16 cellular contexts compared by ENCODE assay signal in the genomic region with DNA sequence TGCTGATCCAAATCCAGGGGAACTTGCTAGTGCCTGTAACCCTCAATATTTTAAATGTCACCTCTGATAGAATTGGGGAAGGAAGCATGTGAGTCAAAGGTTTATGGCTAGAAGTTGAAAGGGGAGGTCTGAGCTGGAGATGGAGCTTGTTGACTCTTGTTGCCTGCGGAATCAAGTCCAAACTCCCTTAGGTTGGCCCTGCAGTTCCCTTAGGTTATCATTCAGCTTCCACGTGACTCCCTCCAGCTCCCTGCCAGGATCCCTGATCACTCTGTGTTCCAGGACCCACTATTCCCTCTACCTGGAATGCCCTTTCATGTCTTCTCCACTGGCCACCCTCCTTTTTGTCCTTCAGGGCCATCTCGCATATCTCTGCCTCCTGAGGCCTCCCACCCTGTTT. TPM values are rescaled to one million over a fixed set of nuclear protein-coding genes. Genes with fewer than 3 reads are reported as not detected.
A peak's percentile ranks its signal among the peaks of the same experiment; 100 is the strongest.
DNase-seq lines count a peak whose midpoint lies in the region; FAIRE-seq and TF ChIP-seq lines count a peak whose summit lies in the region.
"Had no signal": no experiment of that assay in that cellular context is flagged by ENCODE, and none has a peak within 500 bp of the region (broad histone marks: within the 10 kb centered on the region; RNA-seq: fewer than 3 reads in every experiment).

No MANE protein-coding gene starts in this region.

- no peaks in the 10 kb centered on the region for H4K20me1 ChIP-seq in hepatocyte (ENCODE audit: insufficient read depth, poor library complexity, severe bottlenecking)

- H2BK5ac ChIP-seq in neuronal stem cell (ENCODE audit: low read length) = no peak overlapping the region

- H3K36me3 ChIP-seq in bronchial epithelial cell (ENCODE audit: control insufficient read depth, insufficient read depth, low read length) = no peaks in the 10 kb centered on the region
- H3K36me3 ChIP-seq in hepatocyte (replicated peaks; ENCODE audit: insufficient read depth, low read depth) = no peaks in the 10 kb centered on the region
- H3K36me3 ChIP-seq in neuronal stem cell (replicated peaks in 1 of 2; ENCODE audit: control insufficient read depth in 2 of 2, insufficient read depth in 2 of 2, low read length in 2 of 2) = no peaks in the 10 kb centered on the region
- no peaks in the 10 kb centered on the region for H3K36me3 ChIP-seq in BE2C
- no peaks in the 10 kb centered on the region for H3K36me3 ChIP-seq in thyroid gland

- H3K27ac ChIP-seq in hepatocyte (peak overlapping the region; percentile 21), neuronal stem cell (replicated peaks; ENCODE audit: low read length) (no peak overlapping the region), thyroid gland (no peak overlapping the region)
- H3K27ac ChIP-seq: A549 had no signal

- 85% methylated on average over 3 of the region's 3 CpGs for WGBS in hepatocyte (ENCODE audit: low lambda C conversion rate, missing lambda C conversion rate)
- no CpG with 5 or more reads among the region's 3 CpGs for WGBS in neuronal stem cell (ENCODE audit: extremely low coverage in 2 of 2, insufficient read length in 2 of 2, insufficient replicate concordance in 1 of 2), 2 donors
- WGBS in thyroid gland, 2 donors = 77 to 81% methylated on average over 3 of the region's 3 CpGs

- no peaks in the 10 kb centered on the region for H3K79me2 ChIP-seq in hepatocyte

- H3K9me2 ChIP-seq in hepatocyte (replicated peaks; ENCODE audit: insufficient read depth) = no peaks in the 10 kb centered on the region

- no peak overlapping the region for H2AK5ac ChIP-seq in neuronal stem cell (ENCODE audit: low read depth, low read length)

- no peaks in the 10 kb centered on the region for H3K79me1 ChIP-seq in neuronal stem cell (ENCODE audit: low read depth, low read length)

- H3K18ac ChIP-seq in neuronal stem cell (ENCODE audit: low read length) = peak overlapping the region; percentile 21

- no peak overlapping the region for H4K91ac ChIP-seq in neuronal stem cell (ENCODE audit: low read depth, low read length, poor library complexity)

- no peak for TF ChIP-seq POLR2A in thyroid gland (IDR thresholded peaks at IDR 0.05)

- H3K4me3 ChIP-seq in bronchial epithelial cell (ENCODE audit: low read depth, low read length) (no peak overlapping the region), hepatocyte (no peak overlapping the region), neuronal stem cell (ENCODE audit: low read length in 2 of 2) (no peak overlapping the region), BE2C (ENCODE audit: low read depth, low read length) (no peak overlapping the region), thyroid gland (replicated peaks in 1 of 3) (no peak overlapping the region)
- H3K4me3 ChIP-seq: A549 had no signal

- FAIRE-seq in bronchial epithelial cell (lab: Jason Lieb, UNC) = no peak
- FAIRE-seq: A549, D721Med, G401.6, GM12892, H54 had no signal

- peak overlapping the region; percentile 51 for H3K23ac ChIP-seq in neuronal stem cell (ENCODE audit: low read depth, low read length, poor library complexity)

- intact Hi-C loops in thyroid gland (cut with DNase I) = no loop called here

- H3K4me1 ChIP-seq in hepatocyte (ENCODE audit: insufficient read depth) (no peaks in the 10 kb centered on the region), neuronal stem cell (ENCODE audit: control insufficient read depth in 2 of 2, insufficient read depth in 1 of 2, low read depth in 1 of 2, low read length in 2 of 2) (no peaks in the 10 kb centered on the region), BE2C (peaks cover 4% of the 10 kb centered on the region), thyroid gland (no peaks in the 10 kb centered on the region)
- H3K4me1 ChIP-seq: A549 had no signal

- no peak overlapping the region for H3K4ac ChIP-seq in neuronal stem cell (ENCODE audit: low read length)

- H2BK120ac ChIP-seq in neuronal stem cell (ENCODE audit: low read depth, low read length) = no peak overlapping the region

- TF ChIP-seq CTCF in bronchial epithelial cell (IDR thresholded peaks at IDR 0.05; ENCODE audit: insufficient read depth, low read length, severe bottlenecking) = no peak
- no peak for TF ChIP-seq CTCF in hepatocyte (IDR thresholded peaks at IDR 0.05; ENCODE audit: poor library complexity)
- TF ChIP-seq CTCF in BE2C (IDR thresholded peaks at IDR 0.05; ENCODE audit: low read depth, low read length) = no peak
- TF ChIP-seq CTCF in thyroid gland (IDR thresholded peaks at IDR 0.05) = no peak

- H2BK15ac ChIP-seq in neuronal stem cell (ENCODE audit: low read length) = no peak overlapping the region

- DNase-seq in bronchial epithelial cell (ENCODE audit: low read depth) (peak; percentile 16), hepatocyte (ENCODE audit: low spot score) (no peak), neuronal stem cell (ENCODE audit: low spot score) (no peak), NCI-H128 (lab: John Stamatoyannopoulos, UW; ENCODE audit: unreplicated experiment) (no peak), BE2C (no peak), thyroid gland (no peak)
- DNase-seq: CD8-positive, alpha-beta T cell; COR-L47; DMS153; DMS79 treated with DMSO at 0.1 percent for 48 hours; EL had no signal

- H2AFZ ChIP-seq in hepatocyte (no peak overlapping the region), neuronal stem cell (ENCODE audit: low read length) (no peak overlapping the region)

- H2BK12ac ChIP-seq in neuronal stem cell (ENCODE audit: low read length) = no peak overlapping the region

- no peak overlapping the region for H3K14ac ChIP-seq in neuronal stem cell (ENCODE audit: low read length)

- H4K8ac ChIP-seq in neuronal stem cell (ENCODE audit: low read depth, low read length) = peak overlapping the region; percentile 21

- H3K9me3 ChIP-seq in hepatocyte (ENCODE audit: low read depth) (no peaks in the 10 kb centered on the region), neuronal stem cell (replicated peaks in 1 of 2; ENCODE audit: control insufficient read depth in 2 of 2, insufficient read depth in 1 of 2, low read depth in 1 of 2, low read length in 2 of 2) (no peaks in the 10 kb centered on the region), BE2C (no peaks in the 10 kb centered on the region), thyroid gland (no peaks in the 10 kb centered on the region)
- H3K9me3 ChIP-seq: A549 had no signal

- no peak overlapping the region for H3K9ac ChIP-seq in neuronal stem cell (ENCODE audit: low read depth, low read length, poor library complexity)

- no peak overlapping the region for H3K4me2 ChIP-seq in hepatocyte
- H3K4me2 ChIP-seq in neuronal stem cell (ENCODE audit: insufficient read depth, low read length, poor library complexity, severe bottlenecking) = no peak overlapping the region
- H3K4me2 ChIP-seq: A549 had no signal

- H3K27me3 ChIP-seq in bronchial epithelial cell (ENCODE audit: control insufficient read depth, insufficient read depth, low read length) (no peaks in the 10 kb centered on the region), hepatocyte (no peaks in the 10 kb centered on the region), neuronal stem cell (ENCODE audit: control insufficient read depth in 3 of 3, insufficient read depth in 3 of 3, low read depth in 1 of 3, low read length in 3 of 3) (peaks cover 0 to 23% (median 0%) of the 10 kb centered on the region in 3 experiments), BE2C (no peaks in the 10 kb centered on the region), thyroid gland (no peaks in the 10 kb centered on the region)

RNA-seq across cellular contexts. Expression of a gene that starts 26.2 kb away (rescaled TPM):
- 2.3 and 2.6 TPM in 2 replicates for total RNA-seq in bronchial epithelial cell
- 9.8 and 14.3 TPM in 2 replicates for total RNA-seq in hepatocyte
- 9.2 and 12.4 TPM in 2 replicates for polyA plus RNA-seq in hepatocyte
- polyA plus RNA-seq in neuronal stem cell (2013, experiment 1 of 2) = 8.9 TPM
- polyA plus RNA-seq in neuronal stem cell (2013, experiment 2 of 2) = 8.4 TPM
- polyA plus RNA-seq in BE2C (2012; ENCODE audit: insufficient read depth, insufficient read length, low read depth) = 1.6 TPM
- 10 to 100 TPM; 13.8 to 25.8 (median 16.3) TPM for total RNA-seq in thyroid gland

RNA-seq across cellular contexts. Expression of a gene that starts 52.4 kb away (rescaled TPM):
- total RNA-seq in bronchial epithelial cell (0.13 and 0.26 TPM in 2 replicates), hepatocyte (17.1 and 18.6 TPM in 2 replicates), thyroid gland (1 to 10 TPM; 3.9 to 7.9 (median 5.7) TPM)
- 8.7 and 9.6 TPM in 2 replicates for polyA plus RNA-seq in hepatocyte
- polyA plus RNA-seq in neuronal stem cell (2013, experiment 1 of 2) = 1.2 TPM
- 1.1 TPM for polyA plus RNA-seq in neuronal stem cell (2013, experiment 2 of 2)
- polyA plus RNA-seq in BE2C (2012; ENCODE audit: insufficient read depth, insufficient read length, low read depth) = not detected
- total RNA-seq: CD8-positive, alpha-beta T cell had no signal
